ENCODE assay signal across 8 cellular contexts in the genomic region with DNA sequence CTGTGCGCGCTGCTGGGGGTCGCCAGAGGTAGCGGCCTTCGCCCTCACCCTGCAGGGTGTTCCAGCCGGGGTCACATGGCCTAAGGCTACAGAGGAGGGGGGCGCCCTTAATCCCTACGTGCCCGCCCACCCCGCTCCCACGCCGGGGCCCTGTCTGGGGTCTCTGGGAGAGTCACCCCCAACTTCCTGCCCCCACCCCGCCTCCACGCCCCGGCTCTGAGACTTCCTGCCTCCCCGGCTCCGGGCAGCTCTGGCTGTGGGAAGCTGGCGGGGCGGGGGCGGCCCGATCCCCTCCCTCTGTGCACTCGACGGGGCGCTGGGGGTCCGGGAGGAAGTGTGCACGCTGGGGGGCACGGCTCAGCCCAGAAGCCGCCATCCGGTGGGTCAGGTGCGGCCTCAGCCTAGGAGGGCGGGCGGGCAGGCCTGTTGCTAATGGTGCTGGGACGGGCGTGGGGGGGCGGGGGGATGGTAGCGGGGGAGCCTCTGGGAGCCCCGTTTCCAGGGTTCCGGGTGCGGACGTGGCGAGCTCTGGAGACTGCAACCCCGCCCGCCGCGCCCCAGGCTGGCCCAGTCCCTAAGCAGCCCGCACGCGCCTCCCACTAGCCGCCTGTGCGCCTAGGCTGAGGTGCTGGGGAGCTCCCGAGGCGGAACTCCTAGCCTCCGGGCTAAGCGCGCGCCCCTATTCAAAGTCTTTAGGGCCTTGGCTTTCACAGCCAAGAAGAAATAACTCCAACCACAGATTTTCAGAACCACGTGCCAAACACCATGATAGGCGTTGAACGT.
DNase-seq lines count a peak whose midpoint lies in the region; ATAC-seq and TF ChIP-seq lines count a peak whose summit lies in the region.

No MANE protein-coding gene starts in this region.

- H3K4me1 Mint-ChIP-seq in T-cell = peaks cover 24 to 34% (median 26%) of the 10 kb centered on the region in 3 donors

- ATAC-seq in T-cell (replicated peaks in 1 of 4) (peak; percentile 12 to 34 (median 24)), esophagus mucosa (peak; percentile 24)

- H3K4me3 Mint-ChIP-seq in T-cell = peak overlapping the region; percentile 66 to 73 (median 72)

- H3K36me3 Mint-ChIP-seq in T-cell = no peaks in the 10 kb centered on the region

- peak overlapping the region; percentile 57 for H2AFZ ChIP-seq in neuron (ENCODE audit: low read depth, low read length)

- CTCF ChIA-PET in T-cell (lab: Charles Lee) = interaction anchor here in 1 of 2 donors (1.1 to 1.6 kb wide), 4 partner anchors 8 to 149 kb away, joined by 3 to 7 read pairs (median 4); partner anchors contain the start of gene UBE2D2

- H3K36me3 ChIP-seq in neuron (ENCODE audit: insufficient read depth, low read length) = no peaks in the 10 kb centered on the region

- no peaks in the 10 kb centered on the region for H3K9me3 ChIP-seq in neuron (ENCODE audit: low read length)

- DNase-seq in GM13977 (ENCODE audit: low spot score) (peak; percentile 78), T-cell (peak in 19 of 34 experiments; percentile 12 to 43 (median 28)), NCI-H128 (lab: John Stamatoyannopoulos, UW; ENCODE audit: unreplicated experiment) (no peak), H4 (ENCODE audit: low spot score) (no peak), kidney tubule cell (ENCODE audit: low spot score) (no peak), GM03348 (ENCODE audit: low spot score) (no peak)

- TF ChIP-seq CTCF in GM13977 (IDR thresholded peaks at IDR 0.05; ENCODE audit: extremely low read depth, insufficient read depth, missing control alignments) = no peak

- peaks cover 43% of the 10 kb centered on the region for H3K4me1 ChIP-seq in neuron (ENCODE audit: insufficient read depth, low read length)

- H3K27me3 ChIP-seq in neuron (ENCODE audit: insufficient read depth, low read length) = no peaks in the 10 kb centered on the region

- in situ Hi-C loops in GM13977 (cut with MboI; ENCODE audit: low pct_unique_long_range_greater_than_20kb, low sequenced_read_pairs, unreplicated experiment) = no loop called here

- peak overlapping the region; percentile 43 for H3K4me3 ChIP-seq in neuron (ENCODE audit: low read length)

- POLR2A ChIA-PET in T-cell (lab: Charles Lee) = interaction anchor here in 1 of 2 donors (0.6 to 1.3 kb wide), 4 partner anchors 36 to 153 kb away, joined by 4 to 9 read pairs (median 6); partner anchors contain the start of gene CXXC5

- H3K9me3 Mint-ChIP-seq in T-cell = no peaks in the 10 kb centered on the region

- H3K27me3 Mint-ChIP-seq in T-cell = peaks cover 0 to 9% of the 10 kb centered on the region in 2 donors

- peak overlapping the region in 1 of 2 donors; percentile 65 for H3K27ac Mint-ChIP-seq in T-cell

Comparison
In these comparisons a context has a peak if more than half of its experiments do, and no peak if none do; other contexts are left out.
1. DNase-seq: peak in GM13977 (single experiment) and T-cell (19 of 34); none in NCI-H128 (single experiment), H4 (single experiment), kidney tubule cell (single experiment) and GM03348 (single experiment).